In genomic region chr2:134252092-134252775, GRCh38 we compare ENCODE assay signal across 9 cellular contexts. TPM values are rescaled to one million over a fixed set of nuclear protein-coding genes. Genes with fewer than 3 reads are reported as not detected.
DNase-seq lines count a peak whose midpoint lies in the region; ATAC-seq and TF ChIP-seq lines count a peak whose summit lies in the region.
"Had no signal": no experiment of that assay in that cellular context is flagged by ENCODE, and none has a peak within 500 bp of the region (broad histone marks: within the 10 kb centered on the region; RNA-seq: fewer than 3 reads in every experiment).

No MANE protein-coding gene starts in this region.

- no peaks in the 10 kb centered on the region for H3K27me3 ChIP-seq in right lobe of liver

- WGBS in right lobe of liver (ENCODE audit: insufficient coverage, low coverage, low lambda C conversion rate, missing lambda C conversion rate) = 72% methylated on average over 3 of the region's 4 CpGs

- no peak for TF ChIP-seq CTCF in right lobe of liver (IDR thresholded peaks at IDR 0.05)

- intact Hi-C loops in right lobe of liver (cut with DNase I) = no loop called here

- H3K9me3 Mint-ChIP-seq in activated T-cell treated with anti-CD3 and anti-CD28 coated beads, Interleukin-2, amount 50 U/mL, for 4 hours = no peaks in the 10 kb centered on the region

- H3K36me3 Mint-ChIP-seq in activated T-cell treated with anti-CD3 and anti-CD28 coated beads, Interleukin-2, amount 50 U/mL, for 4 hours (ENCODE audit: insufficient read depth) = peaks cover 20% of the 10 kb centered on the region

- peaks cover 0 to 8% (median 0%) of the 10 kb centered on the region in 4 donors for H3K4me1 ChIP-seq in right lobe of liver

- no peaks in the 10 kb centered on the region for H3K27me3 Mint-ChIP-seq in activated T-cell treated with anti-CD3 and anti-CD28 coated beads, Interleukin-2, amount 50 U/mL, for 4 hours (ENCODE audit: low read depth)

- no peaks in the 10 kb centered on the region for H3K36me3 ChIP-seq in right lobe of liver

- H3K4me3 Mint-ChIP-seq in activated T-cell treated with anti-CD3 and anti-CD28 coated beads, Interleukin-2, amount 50 U/mL, for 4 hours = peak overlapping the region; percentile 27

- no peak for TF ChIP-seq POLR2A in right lobe of liver (IDR thresholded peaks at IDR 0.05)

- H3K4me3 ChIP-seq in right lobe of liver = no peak overlapping the region

- DNase-seq in NCI-H345 (lab: John Stamatoyannopoulos, UW) (peak; percentile 16), NCI-H345 treated with DMSO at 0.1 percent for 48 hours (lab: John Stamatoyannopoulos, UW; ENCODE audit: unreplicated experiment) (no peak), NCI-H1436 treated with DMSO at 0.1 percent for 48 hours (lab: John Stamatoyannopoulos, UW) (peak; percentile 61), NCI-H1930 (lab: John Stamatoyannopoulos, UW) (no peak), islet precursor cell (no peak), right lobe of liver (no peak)
- no peak for DNase-seq in activated T-cell treated with anti-CD3 and anti-CD28 coated beads, Interleukin-2, amount 50 U/mL, for 4 hours
- DNase-seq in stimulated activated CD4-positive, alpha-beta T cell treated with anti-CD3 and anti-CD28 coated beads, Interleukin-1b, Interleukin-23, amount 100 ng/mL, for 48 hours = peak; percentile 69
- DNase-seq: OCI-M1 had no signal

- no peak overlapping the region for H3K27ac ChIP-seq in right lobe of liver

- no peaks in the 10 kb centered on the region for H3K9me3 ChIP-seq in right lobe of liver

- ATAC-seq in activated T-cell treated with anti-CD3 and anti-CD28 coated beads, Interleukin-2, amount 50 U/mL, for 4 hours = peak; percentile 33 to 53
- no peak for ATAC-seq in right lobe of liver

- H3K4me1 Mint-ChIP-seq in activated T-cell treated with anti-CD3 and anti-CD28 coated beads, Interleukin-2, amount 50 U/mL, for 4 hours (ENCODE audit: low read depth) = peaks cover 82% of the 10 kb centered on the region

RNA-seq across cellular contexts. Expression of gene MGAT5, which starts 1.6 kb away (rescaled TPM):
- 10 to 100 TPM; 58.7 to 69.8 (median 68.4) TPM for total RNA-seq in activated T-cell treated with anti-CD3 and anti-CD28 coated beads, Interleukin-2, amount 50 U/mL, for 4 hours
- 10 to 100 TPM in 3 of 6 experiments, 1 to 10 TPM in 3; 4.5 to 16.0 (median 10.0) TPM for total RNA-seq in right lobe of liver

Comparison
In these comparisons a context has a peak if more than half of its experiments do, and no peak if none do; other contexts are left out.
1. DNase-seq: peak in NCI-H345 (single experiment), NCI-H1436 treated with DMSO at 0.1 percent for 48 hours (single experiment) and stimulated activated CD4-positive, alpha-beta T cell treated with anti-CD3 and anti-CD28 coated beads, Interleukin-1b, Interleukin-23, amount 100 ng/mL, for 48 hours (single experiment); none in NCI-H345 treated with DMSO at 0.1 percent for 48 hours (single experiment), activated T-cell treated with anti-CD3 and anti-CD28 coated beads, Interleukin-2, amount 50 U/mL, for 4 hours (single experiment), NCI-H1930 (0 of 2), islet precursor cell (single experiment) and right lobe of liver (0 of 3).
2. ATAC-seq: peak in activated T-cell treated with anti-CD3 and anti-CD28 coated beads, Interleukin-2, amount 50 U/mL, for 4 hours (2 of 2); none in right lobe of liver (0 of 4).